ENCODE assay signal across 10 cellular contexts in the genomic region with DNA sequence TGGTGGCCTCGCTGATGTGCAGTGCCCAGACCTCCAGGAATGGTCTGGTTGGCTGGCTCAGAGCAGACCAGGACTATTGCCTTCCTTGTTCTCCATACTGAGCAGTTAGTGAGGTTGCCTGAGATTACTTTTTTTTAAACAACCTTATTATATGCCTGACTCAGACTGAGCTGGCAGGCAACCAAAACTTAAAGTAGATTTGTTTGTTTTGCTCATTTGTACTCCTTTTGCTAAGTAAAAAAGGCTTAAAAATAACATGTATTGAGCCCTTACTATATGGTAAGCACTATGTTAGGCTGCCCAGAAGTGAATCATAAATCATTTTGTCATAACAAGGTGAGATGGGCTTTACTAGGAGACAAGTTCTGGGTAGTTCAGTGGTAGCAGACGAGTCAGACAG.
DNase-seq lines count a peak whose midpoint lies in the region; ATAC-seq, FAIRE-seq and TF ChIP-seq lines count a peak whose summit lies in the region.
"Had no signal": no experiment of that assay in that cellular context is flagged by ENCODE, and none has a peak within 500 bp of the region (broad histone marks: within the 10 kb centered on the region; RNA-seq: fewer than 3 reads in every experiment).

No MANE protein-coding gene starts in this region.

- H2AFZ ChIP-seq in mesenchymal stem cell (ENCODE audit: low read depth, low read length): no peak overlapping the region

- no peak overlapping the region for H3K23ac ChIP-seq in mesenchymal stem cell (ENCODE audit: low read length in 2 of 2)

- no peak overlapping the region for H3K4me3 Mint-ChIP-seq in activated CD4-positive, alpha-beta memory T cell treated with anti-CD3 and anti-CD28 coated beads, Interleukin-2, amount 10 ng/mL, durations not matched to agents 7 days and 5 days
- no peak overlapping the region for H3K4me3 Mint-ChIP-seq in naive thymus-derived CD4-positive, alpha-beta T cell
- H3K4me3 Mint-ChIP-seq: activated naive CD8-positive, alpha-beta T cell had no signal

- H3K4ac ChIP-seq in mesenchymal stem cell (ENCODE audit: low read depth in 1 of 2, low read length in 2 of 2): no peak overlapping the region

- intact Hi-C loops in naive thymus-derived CD4-positive, alpha-beta T cell (cut with micrococcal nuclease): no loop called here

- H4K91ac ChIP-seq in mesenchymal stem cell (ENCODE audit: low read length): no peak overlapping the region

- H3K9me3 ChIP-seq in mesenchymal stem cell (ENCODE audit: control insufficient read depth, low read length): no peaks in the 10 kb centered on the region
- H3K9me3 ChIP-seq in naive thymus-derived CD4-positive, alpha-beta T cell (ENCODE audit: control insufficient read depth in 2 of 3, low read length in 3 of 3): no peaks in the 10 kb centered on the region

- no peaks in the 10 kb centered on the region for H3K27me3 ChIP-seq in bronchial epithelial cell (ENCODE audit: control insufficient read depth, insufficient read depth, low read length)
- no peaks in the 10 kb centered on the region for H3K27me3 ChIP-seq in mesenchymal stem cell (ENCODE audit: control insufficient read depth in 1 of 2, insufficient read depth in 1 of 2, low read length in 2 of 2)
- H3K27me3 ChIP-seq in naive thymus-derived CD4-positive, alpha-beta T cell (ENCODE audit: control insufficient read depth in 2 of 2, insufficient read depth in 2 of 2, low read length in 2 of 2): no peaks in the 10 kb centered on the region

- DNase-seq in COLO829 (ENCODE audit: low spot score) (peak; percentile 68), NCI-H1436 (lab: John Stamatoyannopoulos, UW) (peak; percentile 69), bronchial epithelial cell (ENCODE audit: low read depth) (peak; percentile 81), mesenchymal stem cell (peak; percentile 89), OCI-M2 (lab: John Stamatoyannopoulos, UW; ENCODE audit: unreplicated experiment) (no peak)
- no peak for DNase-seq in activated CD4-positive, alpha-beta memory T cell treated with anti-CD3 and anti-CD28 coated beads, Interleukin-2, amount 10 ng/mL, durations not matched to agents 7 days and 5 days
- no peak for DNase-seq in naive thymus-derived CD4-positive, alpha-beta T cell
- DNase-seq: stimulated activated CD4-positive, alpha-beta T cell treated with anti-CD3 and anti-CD28 coated beads, Interleukin-2, amount 100 ng/mL, for 48 hours had no signal

- POLR2A ChIA-PET in activated CD4-positive, alpha-beta memory T cell treated with anti-CD3 and anti-CD28 coated beads, Interleukin-2, amount 10 ng/mL, durations not matched to agents 7 days and 5 days (lab: Charles Lee): no interaction called here
- POLR2A ChIA-PET in naive thymus-derived CD4-positive, alpha-beta T cell (lab: Charles Lee): no interaction called here

- H3K9ac ChIP-seq in mesenchymal stem cell (ENCODE audit: low read length): no peak overlapping the region

- H3K79me1 ChIP-seq in mesenchymal stem cell (replicated peaks; ENCODE audit: low read length, poor library complexity, severe bottlenecking): peaks cover 15% of the 10 kb centered on the region

- 17% methylated on average over 1 of the region's 2 CpGs for WGBS in mesenchymal stem cell

- peak overlapping the region; percentile 19 for H3K27ac ChIP-seq in mesenchymal stem cell (ENCODE audit: low read length, poor library complexity, severe bottlenecking)
- H3K27ac ChIP-seq in naive thymus-derived CD4-positive, alpha-beta T cell (ENCODE audit: low read depth, low read length): no peak overlapping the region

- H2BK15ac ChIP-seq in mesenchymal stem cell (ENCODE audit: low read depth, poor library complexity, severe bottlenecking): no peak overlapping the region

- no peak overlapping the region for H3K4me3 ChIP-seq in bronchial epithelial cell (ENCODE audit: low read depth, low read length)
- no peak overlapping the region for H3K4me3 ChIP-seq in mesenchymal stem cell (ENCODE audit: insufficient read depth in 1 of 2, low read depth in 1 of 2, low read length in 2 of 2)
- H3K4me3 ChIP-seq in naive thymus-derived CD4-positive, alpha-beta T cell (ENCODE audit: low read length): no peak overlapping the region

- no peak overlapping the region for H3K14ac ChIP-seq in mesenchymal stem cell (ENCODE audit: low read length in 2 of 2)

- H3K4me1 Mint-ChIP-seq in activated CD4-positive, alpha-beta memory T cell treated with anti-CD3 and anti-CD28 coated beads, Interleukin-2, amount 10 ng/mL, durations not matched to agents 7 days and 5 days: peaks cover 6% of the 10 kb centered on the region
- peaks cover 0 to 4% (median 0%) of the 10 kb centered on the region in 7 donors for H3K4me1 Mint-ChIP-seq in naive thymus-derived CD4-positive, alpha-beta T cell

- no peak overlapping the region for H4K8ac ChIP-seq in mesenchymal stem cell (ENCODE audit: low read length)

- peaks cover 2% of the 10 kb centered on the region for H3K4me1 ChIP-seq in mesenchymal stem cell (ENCODE audit: control insufficient read depth, insufficient read depth, low read depth, low read length)
- no peaks in the 10 kb centered on the region for H3K4me1 ChIP-seq in naive thymus-derived CD4-positive, alpha-beta T cell (ENCODE audit: control insufficient read depth in 2 of 2, insufficient read depth in 2 of 2, low read length in 2 of 2)

- FAIRE-seq in bronchial epithelial cell (lab: Jason Lieb, UNC): no peak

- no peak overlapping the region for H2BK12ac ChIP-seq in mesenchymal stem cell (ENCODE audit: low read length in 2 of 2)

- H2BK5ac ChIP-seq in mesenchymal stem cell (ENCODE audit: low read depth, low read length, poor library complexity, severe bottlenecking): no peak overlapping the region

- H3K4me2 ChIP-seq in mesenchymal stem cell (ENCODE audit: low read length, poor library complexity, severe bottlenecking): no peak overlapping the region

- no peaks in the 10 kb centered on the region for H3K9me3 Mint-ChIP-seq in activated CD4-positive, alpha-beta memory T cell treated with anti-CD3 and anti-CD28 coated beads, Interleukin-2, amount 10 ng/mL, durations not matched to agents 7 days and 5 days
- peaks cover 0 to 10% (median 0%) of the 10 kb centered on the region in 11 donors for H3K9me3 Mint-ChIP-seq in naive thymus-derived CD4-positive, alpha-beta T cell

- peaks cover 11% of the 10 kb centered on the region for H3K36me3 Mint-ChIP-seq in activated CD4-positive, alpha-beta memory T cell treated with anti-CD3 and anti-CD28 coated beads, Interleukin-2, amount 10 ng/mL, durations not matched to agents 7 days and 5 days (ENCODE audit: low read depth)
- peaks cover 11 to 78% (median 77%) of the 10 kb centered on the region in 5 donors for H3K36me3 Mint-ChIP-seq in naive thymus-derived CD4-positive, alpha-beta T cell

- H3K18ac ChIP-seq in mesenchymal stem cell (ENCODE audit: low read depth in 1 of 2, low read length in 2 of 2): no peak overlapping the region

- H3K36me3 ChIP-seq in bronchial epithelial cell (ENCODE audit: control insufficient read depth, insufficient read depth, low read length) (peaks cover 9% of the 10 kb centered on the region), mesenchymal stem cell (ENCODE audit: control insufficient read depth in 1 of 2, insufficient read depth in 2 of 2, low read depth in 1 of 2, low read length in 2 of 2) (peaks cover 21 to 77% of the 10 kb centered on the region in 2 experiments)
- H3K36me3 ChIP-seq in naive thymus-derived CD4-positive, alpha-beta T cell (ENCODE audit: control insufficient read depth in 2 of 3, insufficient read depth in 3 of 3, low read length in 3 of 3): peaks cover 0 to 19% (median 0%) of the 10 kb centered on the region in 3 experiments

- CTCF ChIA-PET in activated CD4-positive, alpha-beta memory T cell treated with anti-CD3 and anti-CD28 coated beads, Interleukin-2, amount 10 ng/mL, durations not matched to agents 7 days and 5 days (lab: Charles Lee): no interaction called here
- CTCF ChIA-PET in naive thymus-derived CD4-positive, alpha-beta T cell (lab: Charles Lee): no interaction called here

- H3K27me3 Mint-ChIP-seq in activated CD4-positive, alpha-beta memory T cell treated with anti-CD3 and anti-CD28 coated beads, Interleukin-2, amount 10 ng/mL, durations not matched to agents 7 days and 5 days: no peaks in the 10 kb centered on the region
- H3K27me3 Mint-ChIP-seq in naive thymus-derived CD4-positive, alpha-beta T cell: no peaks in the 10 kb centered on the region
- H3K27me3 Mint-ChIP-seq: activated naive CD8-positive, alpha-beta T cell had no signal

- no peak overlapping the region for H2AK5ac ChIP-seq in mesenchymal stem cell (ENCODE audit: low read length, severe bottlenecking)

- no peak for ATAC-seq in HG02588 (IDR thresholded peaks at IDR 0.05; ENCODE audit: unreplicated experiment)
- no peak for ATAC-seq in naive thymus-derived CD4-positive, alpha-beta T cell

- H3K27ac Mint-ChIP-seq in activated CD4-positive, alpha-beta memory T cell treated with anti-CD3 and anti-CD28 coated beads, Interleukin-2, amount 10 ng/mL, durations not matched to agents 7 days and 5 days: no peak overlapping the region
- H3K27ac Mint-ChIP-seq in naive thymus-derived CD4-positive, alpha-beta T cell: peak overlapping the region in 1 of 9 donors; percentile 5
- H3K27ac Mint-ChIP-seq: activated naive CD8-positive, alpha-beta T cell had no signal

- no peak overlapping the region for H2BK120ac ChIP-seq in mesenchymal stem cell (ENCODE audit: low read depth, low read length)

- TF ChIP-seq CTCF in bronchial epithelial cell (IDR thresholded peaks at IDR 0.05; ENCODE audit: insufficient read depth, low read length, severe bottlenecking): no peak

Comparison
In these comparisons a context has a peak if more than half of its experiments do, and no peak if none do; other contexts are left out.
1. DNase-seq: peak in COLO829 (single experiment), NCI-H1436 (single experiment), bronchial epithelial cell (single experiment) and mesenchymal stem cell (single experiment); none in OCI-M2 (single experiment), activated CD4-positive, alpha-beta memory T cell treated with anti-CD3 and anti-CD28 coated beads, Interleukin-2, amount 10 ng/mL, durations not matched to agents 7 days and 5 days (single experiment) and naive thymus-derived CD4-positive, alpha-beta T cell (0 of 9).